ENCODE assay signal across 1 cellular context in the genomic region with DNA sequence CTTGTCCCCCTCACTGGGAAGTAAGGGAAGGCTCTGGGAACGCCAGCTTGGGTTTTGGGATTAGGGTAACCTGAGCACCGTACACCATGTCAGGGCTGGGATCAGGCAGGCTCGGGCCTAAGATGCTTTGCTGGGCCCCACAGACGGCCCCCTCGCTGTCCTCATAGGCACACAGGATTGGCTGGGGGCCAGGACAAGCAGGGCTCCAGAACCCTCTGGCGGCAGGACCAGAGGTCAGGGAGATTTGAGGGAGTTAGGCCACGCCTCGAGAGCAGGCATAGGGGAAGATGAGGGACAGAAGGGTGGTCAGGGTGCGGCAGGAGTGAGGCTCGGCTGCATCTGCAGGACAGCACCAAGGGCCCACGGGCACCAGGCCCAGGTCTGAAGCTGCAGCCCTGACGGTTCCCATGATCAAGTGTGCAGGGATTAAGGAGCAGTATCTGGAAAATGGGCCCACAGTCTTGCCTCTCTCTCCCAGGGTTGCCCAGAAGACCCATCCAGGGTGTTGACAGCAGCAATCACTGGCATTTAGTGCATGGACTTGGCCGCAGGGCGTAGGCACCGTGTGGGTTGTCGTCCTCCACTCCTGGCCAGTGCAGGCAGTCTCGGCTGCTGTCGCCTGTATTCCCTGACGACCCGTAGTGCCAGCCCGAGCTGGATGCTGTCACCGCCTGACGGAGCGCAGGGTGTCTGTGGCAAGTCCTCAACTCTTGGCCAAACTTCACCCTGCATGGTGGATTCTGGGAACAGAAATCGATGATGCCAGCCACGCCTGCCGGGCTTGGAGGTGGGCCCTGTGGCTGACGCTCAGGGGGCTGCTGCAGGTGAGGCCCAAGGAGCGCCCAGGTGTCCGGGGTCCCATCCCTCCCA.
TF ChIP-seq lines count a peak whose summit lies in the region.

No MANE protein-coding gene starts in this region.

TF ChIP-seq in IMR-90, 13 proteins besides CTCF, POLR2A, EP300 and RAD21:
- no peak for TF ChIP-seq RFX5 (IDR thresholded peaks at IDR 0.05; ENCODE audit: low read depth, low read length)
